Comparison of ENCODE assay signal across 13 cellular contexts in the genomic region with DNA sequence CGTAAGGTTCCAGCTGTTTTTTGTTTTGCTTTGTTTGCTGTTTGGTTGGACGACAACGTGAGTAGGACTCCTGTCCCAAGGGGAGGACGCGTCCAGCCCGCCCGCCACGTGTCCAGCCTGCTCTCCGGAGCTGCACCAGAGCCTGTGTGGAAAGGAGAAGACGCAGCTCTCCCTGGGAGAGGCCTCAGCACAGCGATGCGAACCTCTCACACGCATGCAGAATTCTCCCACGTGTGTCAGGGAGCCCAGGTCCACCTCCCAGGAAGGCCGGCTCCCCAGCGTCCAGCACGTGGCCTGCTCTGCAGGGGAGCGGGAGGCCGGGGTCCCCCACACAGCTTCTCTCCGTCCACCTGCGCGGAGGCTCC. TPM values are rescaled to one million over a fixed set of nuclear protein-coding genes. Genes with fewer than 3 reads are reported as not detected.
DNase-seq lines count a peak whose midpoint lies in the region; ATAC-seq and TF ChIP-seq lines count a peak whose summit lies in the region.
"Had no signal": no experiment of that assay in that cellular context is flagged by ENCODE, and none has a peak within 500 bp of the region (broad histone marks: within the 10 kb centered on the region; RNA-seq: fewer than 3 reads in every experiment).

No MANE protein-coding gene starts in this region.

- dilution Hi-C loops in IMR-90 (cut with HindIII; ENCODE audit: low sequenced_read_pairs, unreplicated experiment): no loop called here

- H2AK5ac ChIP-seq in IMR-90 (ENCODE audit: low read depth, low read length): peak overlapping the region; percentile 16; the same call in 1 of the 2 replicates

- H3K56ac ChIP-seq in IMR-90 (ENCODE audit: extremely low read depth, insufficient read depth, low read length): no peak overlapping the region

- no peak overlapping the region for H3K18ac ChIP-seq in IMR-90 (ENCODE audit: low read depth, low read length)

- no peak overlapping the region for H2AK9ac ChIP-seq in IMR-90 (replicated peaks; ENCODE audit: low read depth, low read length, poor library complexity)

- no peak overlapping the region for H3K9ac ChIP-seq in IMR-90 (ENCODE audit: low read depth, low read length)

- H4K91ac ChIP-seq in IMR-90 (ENCODE audit: insufficient read depth, low read depth, low read length): no peak overlapping the region

- H3K4me1 Mint-ChIP-seq in CD8-positive, alpha-beta memory T cell: peaks cover 34 to 43% (median 34%) of the 10 kb centered on the region in 3 donors
- H3K4me1 Mint-ChIP-seq in effector memory CD8-positive, alpha-beta T cell (ENCODE audit: low read depth in 2 of 2): peaks cover 42 to 45% of the 10 kb centered on the region in 2 donors

- H3K9me1 ChIP-seq in IMR-90 (ENCODE audit: insufficient read depth, low read length): peaks cover 18% of the 10 kb centered on the region

- ATAC-seq in IMR-90 (ENCODE audit: low read depth): no peak
- no peak for ATAC-seq in effector memory CD8-positive, alpha-beta T cell (replicated peaks)
- ATAC-seq in sciatic nerve: peak; percentile 35
- ATAC-seq in GM18870 (IDR thresholded peaks at IDR 0.05; ENCODE audit: unreplicated experiment): no peak
- ATAC-seq in esophagus mucosa: no peak
- no peak for ATAC-seq in aorta (ENCODE audit: low FRiP score)

- CTCF ChIA-PET in CD8-positive, alpha-beta memory T cell (lab: Charles Lee): no interaction called here
- CTCF ChIA-PET in IMR-90 (lab: Yijun Ruan, JAX): no interaction called here

- no peaks in the 10 kb centered on the region for H3K36me3 Mint-ChIP-seq in CD8-positive, alpha-beta memory T cell
- H3K36me3 Mint-ChIP-seq in effector memory CD8-positive, alpha-beta T cell (ENCODE audit: insufficient read depth): peaks cover 36% of the 10 kb centered on the region

- no peak overlapping the region for H2BK120ac ChIP-seq in IMR-90 (ENCODE audit: low read depth, low read length)

- POLR2A ChIA-PET in CD8-positive, alpha-beta memory T cell (lab: Charles Lee): no interaction called here
- POLR2A ChIA-PET in IMR-90 (lab: Charles Lee; ENCODE audit: unreplicated experiment): no interaction called here

- H3K14ac ChIP-seq in IMR-90 (replicated peaks; ENCODE audit: low read depth, low read length): no peak overlapping the region

- TF ChIP-seq POLR2A in IMR-90 (IDR thresholded peaks at IDR 0.05; ENCODE audit: low read depth, low read length): no peak

- H3K4ac ChIP-seq in IMR-90 (ENCODE audit: low read depth, low read length): no peak overlapping the region; the same call in 1 of the 2 replicates

- no peak for TF ChIP-seq RAD21 in IMR-90 (IDR thresholded peaks at IDR 0.05; ENCODE audit: low read length)

- peaks cover 15% of the 10 kb centered on the region for H3K4me1 ChIP-seq in CD8-positive, alpha-beta memory T cell (ENCODE audit: insufficient read depth, low read length)
- H3K4me1 ChIP-seq in IMR-90 (ENCODE audit: control insufficient read depth, insufficient read depth, low read length): peaks cover 2% of the 10 kb centered on the region; the same call in 1 of the 2 replicates
- no peaks in the 10 kb centered on the region for H3K4me1 ChIP-seq in aorta (ENCODE audit: control insufficient read depth in 1 of 2, insufficient read depth in 2 of 2, low read length in 2 of 2)

- H2BK15ac ChIP-seq in IMR-90 (ENCODE audit: low read depth, low read length): no peak overlapping the region

- no peak overlapping the region for H4K5ac ChIP-seq in IMR-90 (ENCODE audit: low read depth, low read length)

- H3K36me3 ChIP-seq in CD8-positive, alpha-beta memory T cell (ENCODE audit: insufficient read depth, low read length): no peaks in the 10 kb centered on the region
- H3K36me3 ChIP-seq in IMR-90 (ENCODE audit: control insufficient read depth, insufficient read depth, low read length) (no peaks in the 10 kb centered on the region), aorta (ENCODE audit: control insufficient read depth in 1 of 2, insufficient read depth in 2 of 2, low read length in 1 of 2) (no peaks in the 10 kb centered on the region)
- H3K36me3 ChIP-seq: spleen had no signal

- intact Hi-C loops in IMR-90 (cut with micrococcal nuclease) (no loop called here), sciatic nerve (cut with DNase I) (no loop called here), aorta (cut with DNase I) (no loop called here)

- TF ChIP-seq CTCF in IMR-90 (conservative IDR thresholded peaks at IDR 0.05; ENCODE audit: low read depth, low read length): no peak

- H4K20me1 ChIP-seq in IMR-90 (ENCODE audit: insufficient read depth, low read length): no peaks in the 10 kb centered on the region

- no peak overlapping the region for H3K4me2 ChIP-seq in IMR-90 (ENCODE audit: low read depth, low read length)

- H2BK5ac ChIP-seq in IMR-90 (ENCODE audit: low read depth, low read length, poor library complexity, severe bottlenecking): no peak overlapping the region

- DNase-seq in CD8-positive, alpha-beta memory T cell: no peak
- DNase-seq in IMR-90 (no peak), sciatic nerve (ENCODE audit: low spot score) (no peak), DMS153 treated with DMSO at 0.1 percent for 48 hours (lab: John Stamatoyannopoulos, UW; ENCODE audit: unreplicated experiment) (no peak), aorta (no peak)
- DNase-seq in effector memory CD8-positive, alpha-beta T cell: no peak
- DNase-seq: activated CD4-positive, alpha-beta T cell treated with anti-CD3 and anti-CD28 coated beads, Interleukin-2, amount 10 ng/mL, durations not matched to agents 24 days and 14 days; activated naive CD4-positive, alpha-beta T cell; activated T-cell treated with anti-CD3 and anti-CD28 coated beads for 4 hours had no signal

- H3K27me3 ChIP-seq in CD8-positive, alpha-beta memory T cell (ENCODE audit: insufficient read depth, low read length, poor library complexity, severe bottlenecking): no peaks in the 10 kb centered on the region
- H3K27me3 ChIP-seq in IMR-90 (ENCODE audit: control insufficient read depth, insufficient read depth, low read length): no peaks in the 10 kb centered on the region; the same call in 1 of the 2 replicates
- no peaks in the 10 kb centered on the region for H3K27me3 ChIP-seq in aorta (ENCODE audit: control insufficient read depth in 1 of 2, insufficient read depth in 2 of 2, low read length in 1 of 2)

- peaks cover 0 to 9% of the 10 kb centered on the region in 2 experiments; a peak in 1 of 4 replicates for H3K79me1 ChIP-seq in IMR-90 (ENCODE audit: low read depth in 1 of 2, low read length in 2 of 2)

- H3K27ac ChIP-seq in CD8-positive, alpha-beta memory T cell (ENCODE audit: low read depth, low read length): no peak overlapping the region
- H3K27ac ChIP-seq in IMR-90 (ENCODE audit: insufficient read depth, low read length) (no peak overlapping the region), aorta (ENCODE audit: low read depth in 1 of 2, low read length in 2 of 2) (no peak overlapping the region)

- peak overlapping the region; percentile 78 for H2AFZ ChIP-seq in IMR-90 (replicated peaks; ENCODE audit: low read length, poor library complexity)

- no TSS peak for BruUV-seq in IMR-90 (replicated peaks; lab: Mats Ljungman, UMichigan)

- in situ Hi-C loops in IMR-90 (cut with MboI; ENCODE audit: low sequenced_read_pairs): no loop called here

- H3K9me3 Mint-ChIP-seq in CD8-positive, alpha-beta memory T cell: no peaks in the 10 kb centered on the region
- H3K9me3 Mint-ChIP-seq in effector memory CD8-positive, alpha-beta T cell: no peaks in the 10 kb centered on the region
- H3K9me3 Mint-ChIP-seq: activated CD4-positive, alpha-beta T cell treated with anti-CD3 and anti-CD28 coated beads, Interleukin-2, amount 10 ng/mL, durations not matched to agents 24 days and 14 days had no signal

- no peak overlapping the region for H3K23ac ChIP-seq in IMR-90 (ENCODE audit: low read depth, low read length)

- no peaks in the 10 kb centered on the region for H3K9me3 ChIP-seq in CD8-positive, alpha-beta memory T cell (ENCODE audit: low read length)
- H3K9me3 ChIP-seq in IMR-90 (ENCODE audit: control insufficient read depth, insufficient read depth, low read length) (no peaks in the 10 kb centered on the region), aorta (ENCODE audit: control insufficient read depth, low read length) (no peaks in the 10 kb centered on the region)
- H3K9me3 ChIP-seq: spleen had no signal

- WGBS in IMR-90 (ENCODE audit: extremely low coverage in 2 of 2, insufficient read length in 1 of 2), 2 experiments: 81% methylated on average over 14 of the region's 22 CpGs; no CpG with 5 or more reads in 1 of the 2 experiments
- WGBS in aorta, 2 donors: 62 to 75% methylated on average over 22 of the region's 22 CpGs

- H2BK20ac ChIP-seq in IMR-90 (ENCODE audit: low read depth, low read length): peak overlapping the region; percentile 45; the same call in 1 of the 2 replicates

- H3K27ac Mint-ChIP-seq in CD8-positive, alpha-beta memory T cell: peak overlapping the region in 5 of 8 donors; percentile 19 to 97 (median 45)
- H3K27ac Mint-ChIP-seq in effector memory CD8-positive, alpha-beta T cell: peak overlapping the region; percentile 65 to 92
- H3K27ac Mint-ChIP-seq: B cell had no signal

- H3K27me3 Mint-ChIP-seq in CD8-positive, alpha-beta memory T cell: no peaks in the 10 kb centered on the region
- no peaks in the 10 kb centered on the region for H3K27me3 Mint-ChIP-seq in effector memory CD8-positive, alpha-beta T cell
- H3K27me3 Mint-ChIP-seq: activated CD4-positive, alpha-beta T cell treated with anti-CD3 and anti-CD28 coated beads, Interleukin-2, amount 10 ng/mL, durations not matched to agents 24 days and 14 days had no signal

- H3K4me3 ChIP-seq in CD8-positive, alpha-beta memory T cell (ENCODE audit: low read length): no peak overlapping the region
- H3K4me3 ChIP-seq in IMR-90 (ENCODE audit: insufficient read depth, low read depth, low read length) (no peak overlapping the region), aorta (ENCODE audit: low read length in 2 of 2) (no peak overlapping the region)
- H3K4me3 ChIP-seq: spleen had no signal

- H3K4me3 Mint-ChIP-seq in CD8-positive, alpha-beta memory T cell: peak overlapping the region in 1 of 7 donors; percentile 3
- peak overlapping the region in 1 of 2 donors; percentile 10 for H3K4me3 Mint-ChIP-seq in effector memory CD8-positive, alpha-beta T cell
- H3K4me3 Mint-ChIP-seq: activated CD4-positive, alpha-beta T cell treated with anti-CD3 and anti-CD28 coated beads, Interleukin-2, amount 10 ng/mL, durations not matched to agents 24 days and 14 days; B cell had no signal

- no peak overlapping the region for H4K8ac ChIP-seq in IMR-90 (ENCODE audit: low read depth in 2 of 2, low read length in 2 of 2)

TF ChIP-seq in IMR-90, 13 proteins besides CTCF, POLR2A, EP300 and RAD21 (continues in another document):
- no peak for TF ChIP-seq RFX5 (IDR thresholded peaks at IDR 0.05; ENCODE audit: low read depth, low read length)

RNA-seq across cellular contexts. Expression of gene DNAJB6, which starts 36.4 kb away (rescaled TPM):
- 100 to 1,000 TPM; 121 to 124 TPM for total RNA-seq in CD8-positive, alpha-beta memory T cell
- 147 TPM for polyA plus RNA-seq in CD8-positive, alpha-beta memory T cell
- total RNA-seq in IMR-90 (2012; rRNA removed) (93.4 and 155 TPM in 2 replicates), sciatic nerve (129 TPM), esophagus mucosa (145 TPM), aorta (100 to 1,000 TPM; 130 to 143 TPM)
- polyA plus RNA-seq in IMR-90 (2012; rRNA removed) (127 and 165 TPM in 2 replicates), aorta (100 to 1,000 TPM; 118 to 126 TPM)
- polyA plus RNA-seq in IMR-90 (2012; cell fraction: cytosol; rRNA removed): 56.9 and 61.4 TPM in 2 replicates
- polyA plus RNA-seq in IMR-90 (2012; cell fraction: nucleus; rRNA removed; ENCODE audit: low replicate concordance): 52.2 and 98.8 TPM in 2 replicates
